ENCODE assay signal across 28 cellular contexts in genomic region chr2:129314120-129314519, GRCh38.
"Had no signal": no experiment of that assay in that cellular context is flagged by ENCODE, and none has a peak within 500 bp of the region (broad histone marks: within the 10 kb centered on the region; RNA-seq: fewer than 3 reads in every experiment).

No MANE protein-coding gene starts in this region.

- H3K27me3 ChIP-seq: colonic mucosa, dorsolateral prefrontal cortex, esophagus muscularis mucosa, esophagus squamous epithelium, foreskin keratinocyte, gastrocnemius medialis, gastroesophageal sphincter, heart left ventricle had no signal

- H3K4me1 ChIP-seq: colonic mucosa, esophagus muscularis mucosa, esophagus squamous epithelium, foreskin keratinocyte, gastrocnemius medialis, gastroesophageal sphincter, heart left ventricle had no signal

- H3K36me3 ChIP-seq: colonic mucosa, esophagus muscularis mucosa, esophagus squamous epithelium, gastrocnemius medialis, gastroesophageal sphincter, heart left ventricle had no signal

- H3K9me3 Mint-ChIP-seq: dendritic cell treated with granulocyte-macrophage colony-stimulating factor and Interleukin-4, amounts not matched to agents 40 ng/mL and 50 ng/mL, for 4 days; effector memory CD8-positive, alpha-beta T cell; endodermal cell had no signal

- DNase-seq: colonic mucosa; cortex of kidney; dermis blood vessel endothelial cell; dorsolateral prefrontal cortex; effector CD4-positive, alpha-beta T cell; effector CD8-positive, alpha-beta T cell; effector memory CD4-positive, alpha-beta T cell; effector memory CD8-positive, alpha-beta T cell; endodermal cell; erythroblast; esophagus squamous epithelium; foreskin fibroblast; foreskin keratinocyte; foreskin melanocyte; gastrocnemius medialis; glutamatergic neuron; head of caudate nucleus; heart left ventricle had no signal

- H3K9me3 ChIP-seq: colonic mucosa, esophagus muscularis mucosa, esophagus squamous epithelium, gastrocnemius medialis, gastroesophageal sphincter, heart left ventricle had no signal

- H3K4me3 ChIP-seq: colonic mucosa, coronary artery, dorsolateral prefrontal cortex, esophagus muscularis mucosa, esophagus squamous epithelium, gastrocnemius medialis, gastroesophageal sphincter, heart left ventricle had no signal

- H3K27ac Mint-ChIP-seq: dendritic cell treated with granulocyte-macrophage colony-stimulating factor and Interleukin-4, amounts not matched to agents 40 ng/mL and 50 ng/mL, for 4 days; effector memory CD8-positive, alpha-beta T cell; endodermal cell had no signal

- FAIRE-seq: colon, endometrium, endothelial cell of umbilical vein, frontal cortex had no signal

- H3K27ac ChIP-seq: colonic mucosa, coronary artery, dorsolateral prefrontal cortex, epithelial cell of prostate, esophagus muscularis mucosa, esophagus squamous epithelium, foreskin keratinocyte, gastrocnemius medialis, gastroesophageal sphincter, heart left ventricle had no signal

- H3K27me3 Mint-ChIP-seq: dendritic cell treated with granulocyte-macrophage colony-stimulating factor and Interleukin-4, amounts not matched to agents 40 ng/mL and 50 ng/mL, for 4 days; effector memory CD8-positive, alpha-beta T cell had no signal

- H3K4me1 Mint-ChIP-seq: endodermal cell had no signal

- ATAC-seq: effector memory CD8-positive, alpha-beta T cell; esophagus mucosa; foreskin keratinocyte; gastrocnemius medialis; gastroesophageal sphincter; heart left ventricle had no signal

- H3K4me3 Mint-ChIP-seq: dendritic cell treated with granulocyte-macrophage colony-stimulating factor and Interleukin-4, amounts not matched to agents 40 ng/mL and 50 ng/mL, for 4 days; effector memory CD8-positive, alpha-beta T cell; endodermal cell had no signal
